In genomic region chr10:132120734-132121510, GRCh38 we compare ENCODE assay signal across 23 cellular contexts. TPM values are rescaled to one million over a fixed set of nuclear protein-coding genes. Genes with fewer than 3 reads are reported as not detected.
"Had no signal": no experiment of that assay in that cellular context is flagged by ENCODE, and none has a peak within 500 bp of the region (broad histone marks: within the 10 kb centered on the region; RNA-seq: fewer than 3 reads in every experiment).

No MANE protein-coding gene starts in this region.

- H3K4me3 ChIP-seq: coronary artery, esophagus muscularis mucosa, gastrocnemius medialis, mucosa of descending colon, stomach, suprapubic skin, tibial nerve had no signal

- FAIRE-seq: bronchial epithelial cell had no signal

- H3K9me3 ChIP-seq: esophagus muscularis mucosa, gastrocnemius medialis, mucosa of descending colon, stomach, suprapubic skin, tibial nerve had no signal

- ATAC-seq: activated T-cell treated with anti-CD3 and anti-CD28 coated beads, Interleukin-2, amount 50 U/mL, for 72 hours; gastrocnemius medialis; mucosa of descending colon; T-helper 17 cell had no signal

- H3K4me1 ChIP-seq: esophagus muscularis mucosa, gastrocnemius medialis, stomach, suprapubic skin, tibial nerve had no signal

- H3K36me3 ChIP-seq: gastrocnemius medialis, suprapubic skin had no signal

- H3K27me3 ChIP-seq: esophagus muscularis mucosa, gastrocnemius medialis, suprapubic skin, tibial nerve had no signal

- H3K27ac ChIP-seq: coronary artery, esophagus muscularis mucosa, gastrocnemius medialis, stomach, suprapubic skin, tibial nerve had no signal

- DNase-seq: activated B cell treated with CpG ODN at 0.5 μM for 24 hours; activated CD4-positive, alpha-beta memory T cell treated with anti-CD3 and anti-CD28 coated beads for 36 hours; activated CD4-positive, alpha-beta T cell treated with anti-CD3 and anti-CD28 coated beads for 4 hours; activated effector memory CD4-positive, alpha-beta T cell treated with Interleukin-2 at 50 U/mL for 16 hours; activated naive CD4-positive, alpha-beta T cell treated with anti-CD3 and anti-CD28 coated beads for 36 hours; activated naive CD8-positive, alpha-beta T cell treated with anti-CD3 and anti-CD28 coated beads, Interleukin-2, amount 10 ng/mL, durations not matched to agents 7 days and 5 days; activated T-cell treated with anti-CD3 and anti-CD28 coated beads, Interleukin-2, amount 50 U/mL, for 72 hours; amniotic stem cell; gastrocnemius medialis; head of caudate nucleus; hypothalamus; mesendoderm; retina; stimulated activated CD4-positive, alpha-beta T cell treated with anti-CD3 and anti-CD28 coated beads, Interleukin-12 subunit alpha, Interleukin-12 subunit beta, amount 100 ng/mL, for 4 hours; stimulated activated CD4-positive, alpha-beta T cell treated with anti-CD3 and anti-CD28 coated beads, Interleukin-4, amount 100 ng/mL, for 4 hours; stomach had no signal

RNA-seq across cellular contexts. Expression of gene JAKMIP3, which starts 55.2 kb away (rescaled TPM):
- total RNA-seq: bronchial epithelial cell had no signal
